In the genomic region with DNA sequence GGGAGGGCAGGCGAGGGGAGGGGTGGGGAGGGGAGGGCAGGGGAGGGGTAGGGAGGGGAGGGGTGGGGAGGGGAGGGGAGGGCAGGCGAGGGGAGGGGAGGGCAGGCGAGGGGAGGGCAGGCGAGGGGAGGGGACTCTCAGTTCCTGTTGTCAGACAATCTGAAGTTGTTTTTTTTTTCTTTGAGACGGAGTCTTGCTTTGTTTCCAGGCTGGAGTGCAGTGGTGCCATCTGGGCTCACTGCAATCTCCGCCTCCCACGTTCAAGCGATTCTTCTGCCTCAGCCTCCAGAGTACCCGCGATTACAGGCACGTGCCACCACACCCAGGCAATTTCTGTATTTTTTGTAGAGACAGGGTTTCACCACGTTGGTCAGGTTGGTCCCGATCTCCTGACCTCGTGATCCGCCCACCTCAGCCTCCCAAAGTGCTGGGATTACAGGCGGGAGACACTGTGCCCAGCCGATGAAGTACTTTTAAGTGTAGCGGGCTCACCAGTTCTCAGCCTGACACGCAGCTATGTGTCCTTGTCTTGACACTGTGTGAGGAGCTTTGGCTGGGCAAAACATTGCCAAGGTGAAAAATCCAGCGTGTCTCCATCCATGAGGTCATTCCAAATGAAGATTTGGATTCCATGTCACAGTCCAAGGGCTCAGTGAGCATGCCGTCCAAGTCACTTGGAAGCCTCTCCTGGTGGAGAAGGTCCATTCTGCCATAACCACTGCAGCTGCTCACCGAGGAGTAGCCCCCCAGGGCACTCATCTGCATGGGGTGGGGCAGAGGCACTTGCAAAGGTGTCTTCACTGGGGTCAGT, we compare ENCODE assay signal across 1 cellular context.
TF ChIP-seq lines count a peak whose summit lies in the region.

No MANE protein-coding gene starts in this region.

TF ChIP-seq in HEK293, 187 proteins besides CTCF, POLR2A, EP300 and RAD21 (continued from another document and continues in another):
- TF ChIP-seq, protein P1, sequence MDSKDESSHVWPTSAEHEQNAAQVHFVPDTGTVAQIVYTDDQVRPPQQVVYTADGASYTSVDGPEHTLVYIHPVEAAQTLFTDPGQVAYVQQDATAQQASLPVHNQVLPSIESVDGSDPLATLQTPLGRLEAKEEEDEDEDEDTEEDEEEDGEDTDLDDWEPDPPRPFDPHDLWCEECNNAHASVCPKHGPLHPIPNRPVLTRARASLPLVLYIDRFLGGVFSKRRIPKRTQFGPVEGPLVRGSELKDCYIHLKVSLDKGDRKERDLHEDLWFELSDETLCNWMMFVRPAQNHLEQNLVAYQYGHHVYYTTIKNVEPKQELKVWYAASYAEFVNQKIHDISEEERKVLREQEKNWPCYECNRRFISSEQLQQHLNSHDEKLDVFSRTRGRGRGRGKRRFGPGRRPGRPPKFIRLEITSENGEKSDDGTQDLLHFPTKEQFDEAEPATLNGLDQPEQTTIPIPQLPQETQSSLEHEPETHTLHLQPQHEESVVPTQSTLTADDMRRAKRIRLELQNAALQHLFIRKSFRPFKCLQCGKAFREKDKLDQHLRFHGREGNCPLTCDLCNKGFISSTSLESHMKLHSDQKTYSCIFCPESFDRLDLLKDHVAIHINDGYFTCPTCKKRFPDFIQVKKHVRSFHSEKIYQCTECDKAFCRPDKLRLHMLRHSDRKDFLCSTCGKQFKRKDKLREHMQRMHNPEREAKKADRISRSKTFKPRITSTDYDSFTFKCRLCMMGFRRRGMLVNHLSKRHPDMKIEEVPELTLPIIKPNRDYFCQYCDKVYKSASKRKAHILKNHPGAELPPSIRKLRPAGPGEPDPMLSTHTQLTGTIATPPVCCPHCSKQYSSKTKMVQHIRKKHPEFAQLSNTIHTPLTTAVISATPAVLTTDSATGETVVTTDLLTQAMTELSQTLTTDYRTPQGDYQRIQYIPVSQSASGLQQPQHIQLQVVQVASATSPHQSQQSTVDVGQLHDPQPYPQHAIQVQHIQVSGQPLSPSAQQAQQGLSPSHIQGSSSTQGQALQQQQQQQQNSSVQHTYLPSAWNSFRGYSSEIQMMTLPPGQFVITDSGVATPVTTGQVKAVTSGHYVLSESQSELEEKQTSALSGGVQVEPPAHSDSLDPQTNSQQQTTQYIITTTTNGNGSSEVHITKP (tag by site-specific recombination; IDR thresholded peaks at IDR 0.05), result 0 out of 2 replicates have a peak, but pooled peaks have one; percentile 11
- TF ChIP-seq KLF1 (tag by site-specific recombination; IDR thresholded peaks at IDR 0.05) (peak; percentile 75), ZFP69B (tag by site-specific recombination; IDR thresholded peaks at IDR 0.05) (peak; percentile 36; the same call in 1 of the 2 replicates), ZNF664 (tag by site-specific recombination; IDR thresholded peaks at IDR 0.05) (no peak), ZXDB (tag by site-specific recombination; IDR thresholded peaks at IDR 0.05) (peak; percentile 44; the same call in 1 of the 2 replicates), OVOL3 (tag by site-specific recombination; IDR thresholded peaks at IDR 0.05) (no peak), GLIS1 (tag by site-specific recombination; IDR thresholded peaks at IDR 0.05) (peak; percentile 68), KLF8 (tag by site-specific recombination; IDR thresholded peaks at IDR 0.05) (peak; percentile 88), GLIS2 (tag by site-specific recombination; IDR thresholded peaks at IDR 0.05) (peak; percentile 30; the same call in 1 of the 2 replicates), ZNF560 (tag by site-specific recombination; IDR thresholded peaks at IDR 0.05; ENCODE audit: borderline replicate concordance) (no peak), ZNF248 (tag by site-specific recombination; IDR thresholded peaks at IDR 0.05) (no peak), ZEB2 (tag by site-specific recombination; IDR thresholded peaks at IDR 0.05) (peak; percentile 76; the same call in 1 of the 2 replicates), ZNF701 (tag by site-specific recombination; IDR thresholded peaks at IDR 0.05) (no peak), ZNF629 (tag by site-specific recombination; IDR thresholded peaks at IDR 0.05) (peak; percentile 65), BCL11A (tag by site-specific recombination; IDR thresholded peaks at IDR 0.05; ENCODE audit: low read depth) (peak; percentile 79; the same call in 1 of the 2 replicates), ZNF132 (tag by site-specific recombination; IDR thresholded peaks at IDR 0.05; ENCODE audit: borderline replicate concordance) (no peak), ZNF544 (tag by site-specific recombination; IDR thresholded peaks at IDR 0.05) (no peak), ZNF571 (tag by site-specific recombination; IDR thresholded peaks at IDR 0.05) (no peak), ZNF548 (tag by site-specific recombination; IDR thresholded peaks at IDR 0.05) (no peak), ZNF292 (tag by site-specific recombination; IDR thresholded peaks at IDR 0.05; ENCODE audit: borderline replicate concordance, low read depth) (no peak), KLF7 (tag by site-specific recombination; IDR thresholded peaks at IDR 0.05; ENCODE audit: borderline replicate concordance) (peak; percentile 92; the same call in 1 of the 2 replicates), ZNF202 (tag by site-specific recombination; IDR thresholded peaks at IDR 0.05; ENCODE audit: borderline replicate concordance) (no peak), ZNF112 (tag by site-specific recombination; IDR thresholded peaks at IDR 0.05) (no peak), ZNF529 (tag by site-specific recombination; IDR thresholded peaks at IDR 0.05; ENCODE audit: insufficient replicate concordance) (no peak), ZNF239 (tag by site-specific recombination; IDR thresholded peaks at IDR 0.05) (no peak), ZBTB17 (tag by site-specific recombination; IDR thresholded peaks at IDR 0.05) (peak; percentile 96), ZNF747 (tag by site-specific recombination; IDR thresholded peaks at IDR 0.05) (no peak), ZNF157 (tag by site-specific recombination; IDR thresholded peaks at IDR 0.05) (no peak), ZNF626 (tag by site-specific recombination; IDR thresholded peaks at IDR 0.05) (no peak), HOXD13 (CRISPR knock-in tag; IDR thresholded peaks at IDR 0.05; ENCODE audit: borderline replicate concordance) (no peak), HOXA7 (CRISPR knock-in tag; IDR thresholded peaks at IDR 0.05; ENCODE audit: borderline replicate concordance) (no peak), ZNF23 (tag by site-specific recombination; IDR thresholded peaks at IDR 0.05; ENCODE audit: borderline replicate concordance) (no peak), KLF9 (tag by site-specific recombination; IDR thresholded peaks at IDR 0.05; ENCODE audit: low read depth) (peak; percentile 42; the same call in 1 of the 2 replicates)
- TF ChIP-seq, protein P2, sequence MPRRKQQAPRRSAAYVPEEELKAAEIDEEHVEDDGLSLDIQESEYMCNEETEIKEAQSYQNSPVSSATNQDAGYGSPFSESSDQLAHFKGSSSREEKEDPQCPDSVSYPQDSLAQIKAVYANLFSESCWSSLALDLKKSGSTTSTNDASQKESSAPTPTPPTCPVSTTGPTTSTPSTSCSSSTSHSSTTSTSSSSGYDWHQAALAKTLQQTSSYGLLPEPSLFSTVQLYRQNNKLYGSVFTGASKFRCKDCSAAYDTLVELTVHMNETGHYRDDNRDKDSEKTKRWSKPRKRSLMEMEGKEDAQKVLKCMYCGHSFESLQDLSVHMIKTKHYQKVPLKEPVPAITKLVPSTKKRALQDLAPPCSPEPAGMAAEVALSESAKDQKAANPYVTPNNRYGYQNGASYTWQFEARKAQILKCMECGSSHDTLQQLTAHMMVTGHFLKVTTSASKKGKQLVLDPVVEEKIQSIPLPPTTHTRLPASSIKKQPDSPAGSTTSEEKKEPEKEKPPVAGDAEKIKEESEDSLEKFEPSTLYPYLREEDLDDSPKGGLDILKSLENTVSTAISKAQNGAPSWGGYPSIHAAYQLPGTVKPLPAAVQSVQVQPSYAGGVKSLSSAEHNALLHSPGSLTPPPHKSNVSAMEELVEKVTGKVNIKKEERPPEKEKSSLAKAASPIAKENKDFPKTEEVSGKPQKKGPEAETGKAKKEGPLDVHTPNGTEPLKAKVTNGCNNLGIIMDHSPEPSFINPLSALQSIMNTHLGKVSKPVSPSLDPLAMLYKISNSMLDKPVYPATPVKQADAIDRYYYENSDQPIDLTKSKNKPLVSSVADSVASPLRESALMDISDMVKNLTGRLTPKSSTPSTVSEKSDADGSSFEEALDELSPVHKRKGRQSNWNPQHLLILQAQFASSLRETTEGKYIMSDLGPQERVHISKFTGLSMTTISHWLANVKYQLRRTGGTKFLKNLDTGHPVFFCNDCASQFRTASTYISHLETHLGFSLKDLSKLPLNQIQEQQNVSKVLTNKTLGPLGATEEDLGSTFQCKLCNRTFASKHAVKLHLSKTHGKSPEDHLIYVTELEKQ (tag by site-specific recombination; IDR thresholded peaks at IDR 0.05; ENCODE audit: borderline replicate concordance), result no peak
- TF ChIP-seq, protein P3, sequence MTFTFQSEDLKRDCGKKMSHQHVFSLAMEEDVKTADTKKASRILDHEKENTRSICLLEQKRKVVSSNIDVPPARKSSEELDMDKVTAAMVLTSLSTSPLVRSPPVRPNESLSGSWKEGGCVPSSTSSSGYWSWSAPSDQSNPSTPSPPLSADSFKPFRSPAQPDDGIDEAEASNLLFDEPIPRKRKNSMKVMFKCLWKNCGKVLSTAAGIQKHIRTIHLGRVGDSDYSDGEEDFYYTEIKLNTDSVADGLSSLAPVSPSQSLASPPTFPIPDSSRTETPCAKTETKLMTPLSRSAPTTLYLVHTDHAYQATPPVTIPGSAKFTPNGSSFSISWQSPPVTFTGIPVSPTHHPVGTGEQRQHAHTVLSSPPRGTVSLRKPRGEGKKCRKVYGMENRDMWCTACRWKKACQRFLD (tag by site-specific recombination; IDR thresholded peaks at IDR 0.05), result no peak
- TF ChIP-seq, protein P4, sequence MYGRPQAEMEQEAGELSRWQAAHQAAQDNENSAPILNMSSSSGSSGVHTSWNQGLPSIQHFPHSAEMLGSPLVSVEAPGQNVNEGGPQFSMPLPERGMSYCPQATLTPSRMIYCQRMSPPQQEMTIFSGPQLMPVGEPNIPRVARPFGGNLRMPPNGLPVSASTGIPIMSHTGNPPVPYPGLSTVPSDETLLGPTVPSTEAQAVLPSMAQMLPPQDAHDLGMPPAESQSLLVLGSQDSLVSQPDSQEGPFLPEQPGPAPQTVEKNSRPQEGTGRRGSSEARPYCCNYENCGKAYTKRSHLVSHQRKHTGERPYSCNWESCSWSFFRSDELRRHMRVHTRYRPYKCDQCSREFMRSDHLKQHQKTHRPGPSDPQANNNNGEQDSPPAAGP (tag by site-specific recombination; IDR thresholded peaks at IDR 0.05), result no peak
- TF ChIP-seq, protein P5, sequence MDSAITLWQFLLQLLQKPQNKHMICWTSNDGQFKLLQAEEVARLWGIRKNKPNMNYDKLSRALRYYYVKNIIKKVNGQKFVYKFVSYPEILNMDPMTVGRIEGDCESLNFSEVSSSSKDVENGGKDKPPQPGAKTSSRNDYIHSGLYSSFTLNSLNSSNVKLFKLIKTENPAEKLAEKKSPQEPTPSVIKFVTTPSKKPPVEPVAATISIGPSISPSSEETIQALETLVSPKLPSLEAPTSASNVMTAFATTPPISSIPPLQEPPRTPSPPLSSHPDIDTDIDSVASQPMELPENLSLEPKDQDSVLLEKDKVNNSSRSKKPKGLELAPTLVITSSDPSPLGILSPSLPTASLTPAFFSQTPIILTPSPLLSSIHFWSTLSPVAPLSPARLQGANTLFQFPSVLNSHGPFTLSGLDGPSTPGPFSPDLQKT (IDR thresholded peaks at IDR 0.05; ENCODE audit: borderline replicate concordance, low read depth, low read length), result no peak
- TF ChIP-seq, protein P6, sequence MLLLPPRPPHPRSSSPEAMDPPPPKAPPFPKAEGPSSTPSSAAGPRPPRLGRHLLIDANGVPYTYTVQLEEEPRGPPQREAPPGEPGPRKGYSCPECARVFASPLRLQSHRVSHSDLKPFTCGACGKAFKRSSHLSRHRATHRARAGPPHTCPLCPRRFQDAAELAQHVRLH (tag by site-specific recombination; IDR thresholded peaks at IDR 0.05), result peak; percentile 59; the same call in 1 of the 2 replicates
- TF ChIP-seq, protein P7, sequence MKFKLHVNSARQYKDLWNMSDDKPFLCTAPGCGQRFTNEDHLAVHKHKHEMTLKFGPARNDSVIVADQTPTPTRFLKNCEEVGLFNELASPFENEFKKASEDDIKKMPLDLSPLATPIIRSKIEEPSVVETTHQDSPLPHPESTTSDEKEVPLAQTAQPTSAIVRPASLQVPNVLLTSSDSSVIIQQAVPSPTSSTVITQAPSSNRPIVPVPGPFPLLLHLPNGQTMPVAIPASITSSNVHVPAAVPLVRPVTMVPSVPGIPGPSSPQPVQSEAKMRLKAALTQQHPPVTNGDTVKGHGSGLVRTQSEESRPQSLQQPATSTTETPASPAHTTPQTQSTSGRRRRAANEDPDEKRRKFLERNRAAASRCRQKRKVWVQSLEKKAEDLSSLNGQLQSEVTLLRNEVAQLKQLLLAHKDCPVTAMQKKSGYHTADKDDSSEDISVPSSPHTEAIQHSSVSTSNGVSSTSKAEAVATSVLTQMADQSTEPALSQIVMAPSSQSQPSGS (tag by site-specific recombination; IDR thresholded peaks at IDR 0.05; ENCODE audit: low read depth), result peak; percentile 74; the same call in 1 of the 2 replicates
- TF ChIP-seq, protein P8, sequence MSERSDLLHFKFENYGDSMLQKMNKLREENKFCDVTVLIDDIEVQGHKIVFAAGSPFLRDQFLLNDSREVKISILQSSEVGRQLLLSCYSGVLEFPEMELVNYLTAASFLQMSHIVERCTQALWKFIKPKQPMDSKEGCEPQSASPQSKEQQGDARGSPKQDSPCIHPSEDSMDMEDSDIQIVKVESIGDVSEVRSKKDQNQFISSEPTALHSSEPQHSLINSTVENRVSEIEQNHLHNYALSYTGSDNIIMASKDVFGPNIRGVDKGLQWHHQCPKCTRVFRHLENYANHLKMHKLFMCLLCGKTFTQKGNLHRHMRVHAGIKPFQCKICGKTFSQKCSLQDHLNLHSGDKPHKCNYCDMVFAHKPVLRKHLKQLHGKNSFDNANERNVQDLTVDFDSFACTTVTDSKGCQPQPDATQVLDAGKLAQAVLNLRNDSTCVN (tag by site-specific recombination; optimal IDR thresholded peaks at IDR 0.05), result peak; percentile 35
- TF ChIP-seq, protein P9, sequence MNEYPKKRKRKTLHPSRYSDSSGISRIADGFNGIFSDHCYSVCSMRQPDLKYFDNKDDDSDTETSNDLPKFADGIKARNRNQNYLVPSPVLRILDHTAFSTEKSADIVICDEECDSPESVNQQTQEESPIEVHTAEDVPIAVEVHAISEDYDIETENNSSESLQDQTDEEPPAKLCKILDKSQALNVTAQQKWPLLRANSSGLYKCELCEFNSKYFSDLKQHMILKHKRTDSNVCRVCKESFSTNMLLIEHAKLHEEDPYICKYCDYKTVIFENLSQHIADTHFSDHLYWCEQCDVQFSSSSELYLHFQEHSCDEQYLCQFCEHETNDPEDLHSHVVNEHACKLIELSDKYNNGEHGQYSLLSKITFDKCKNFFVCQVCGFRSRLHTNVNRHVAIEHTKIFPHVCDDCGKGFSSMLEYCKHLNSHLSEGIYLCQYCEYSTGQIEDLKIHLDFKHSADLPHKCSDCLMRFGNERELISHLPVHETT (tag by site-specific recombination; IDR thresholded peaks at IDR 0.05), result no peak
- TF ChIP-seq, protein P10, sequence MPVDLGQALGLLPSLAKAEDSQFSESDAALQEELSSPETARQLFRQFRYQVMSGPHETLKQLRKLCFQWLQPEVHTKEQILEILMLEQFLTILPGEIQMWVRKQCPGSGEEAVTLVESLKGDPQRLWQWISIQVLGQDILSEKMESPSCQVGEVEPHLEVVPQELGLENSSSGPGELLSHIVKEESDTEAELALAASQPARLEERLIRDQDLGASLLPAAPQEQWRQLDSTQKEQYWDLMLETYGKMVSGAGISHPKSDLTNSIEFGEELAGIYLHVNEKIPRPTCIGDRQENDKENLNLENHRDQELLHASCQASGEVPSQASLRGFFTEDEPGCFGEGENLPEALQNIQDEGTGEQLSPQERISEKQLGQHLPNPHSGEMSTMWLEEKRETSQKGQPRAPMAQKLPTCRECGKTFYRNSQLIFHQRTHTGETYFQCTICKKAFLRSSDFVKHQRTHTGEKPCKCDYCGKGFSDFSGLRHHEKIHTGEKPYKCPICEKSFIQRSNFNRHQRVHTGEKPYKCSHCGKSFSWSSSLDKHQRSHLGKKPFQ (tag by site-specific recombination; IDR thresholded peaks at IDR 0.05), result peak; percentile 54; the same call in 1 of the 2 replicates
